8 cellular contexts compared by ENCODE assay signal in genomic region chr1:172343246-172344099, GRCh38.
A peak's percentile ranks its signal among the peaks of the same experiment; 100 is the strongest.
DNase-seq lines count a peak whose midpoint lies in the region; ATAC-seq, FAIRE-seq and TF ChIP-seq lines count a peak whose summit lies in the region.

No MANE protein-coding gene starts in this region.

- H3K4me1 ChIP-seq in keratinocyte (ENCODE audit: control insufficient read depth, extremely low read depth, insufficient read depth, low read length) = peaks cover 20% of the 10 kb centered on the region

- peak overlapping the region; percentile 17 for H3K4me3 Mint-ChIP-seq in activated T-helper 17 cell treated with anti-CD3 and anti-CD28 coated beads, Interleukin-2, amount 50 U/mL, for 72 hours

- peak; percentile 49 for FAIRE-seq in keratinocyte (lab: Jason Lieb, UNC)

- H3K9me3 Mint-ChIP-seq in activated T-helper 17 cell treated with anti-CD3 and anti-CD28 coated beads, Interleukin-2, amount 50 U/mL, for 72 hours = peaks cover 15% of the 10 kb centered on the region

- dilution Hi-C loops in keratinocyte (cut with MboI; ENCODE audit: extremely low pct_ligation_motif_present, low sequenced_read_pairs) = no loop called here

- peak overlapping the region; percentile 45 for H3K27ac ChIP-seq in keratinocyte (ENCODE audit: control insufficient read depth, insufficient read depth, low read length)

- ATAC-seq in HG02970 (IDR thresholded peaks at IDR 0.05; ENCODE audit: low FRiP score, unreplicated experiment) (peak; percentile 52), HG02759 (IDR thresholded peaks at IDR 0.05; ENCODE audit: unreplicated experiment) (no peak)
- ATAC-seq in activated T-helper 17 cell treated with anti-CD3 and anti-CD28 coated beads, Interleukin-2, amount 50 U/mL, for 72 hours (replicated peaks) = peak; percentile 46

- H3K27ac Mint-ChIP-seq in activated T-helper 17 cell treated with anti-CD3 and anti-CD28 coated beads, Interleukin-2, amount 50 U/mL, for 72 hours = no peak overlapping the region

- H3K9me3 ChIP-seq in keratinocyte (ENCODE audit: control insufficient read depth, low read depth, low read length) = no peaks in the 10 kb centered on the region

- no peaks in the 10 kb centered on the region for H3K27me3 ChIP-seq in keratinocyte (ENCODE audit: control insufficient read depth, extremely low read depth, insufficient read depth, low read length)

- no peaks in the 10 kb centered on the region for H3K9me1 ChIP-seq in keratinocyte (ENCODE audit: control insufficient read depth, extremely low read depth, insufficient read depth, low read length)

- no peaks in the 10 kb centered on the region for H3K36me3 Mint-ChIP-seq in activated T-helper 17 cell treated with anti-CD3 and anti-CD28 coated beads, Interleukin-2, amount 50 U/mL, for 72 hours (ENCODE audit: low read depth)

- H3K36me3 ChIP-seq in keratinocyte (ENCODE audit: control insufficient read depth in 2 of 2, extremely low read depth in 1 of 2, insufficient read depth in 2 of 2, low read length in 2 of 2) = no peaks in the 10 kb centered on the region

- peaks cover 24% of the 10 kb centered on the region for H3K4me1 Mint-ChIP-seq in activated T-helper 17 cell treated with anti-CD3 and anti-CD28 coated beads, Interleukin-2, amount 50 U/mL, for 72 hours

- TF ChIP-seq CTCF in AG10803 (conservative IDR thresholded peaks at IDR 0.05; ENCODE audit: low read length) = no peak
- TF ChIP-seq CTCF in keratinocyte (optimal IDR thresholded peaks at IDR 0.05 in 1 of 3, IDR thresholded peaks at IDR 0.05 in 1 of 3, conservative IDR thresholded peaks at IDR 0.05 in 1 of 3; ENCODE audit: extremely low read depth in 1 of 3, insufficient read depth in 2 of 3, low read length in 3 of 3) = no peak

- peak overlapping the region; percentile 29 for H3K9ac ChIP-seq in keratinocyte (ENCODE audit: control insufficient read depth, extremely low read depth, insufficient read depth, low read length)

- no peaks in the 10 kb centered on the region for H3K79me2 ChIP-seq in keratinocyte (ENCODE audit: control insufficient read depth, insufficient read depth, low read length)

- H2AFZ ChIP-seq in keratinocyte (ENCODE audit: control insufficient read depth, low read length) = peak overlapping the region; percentile 60

- H4K20me1 ChIP-seq in keratinocyte (ENCODE audit: control insufficient read depth, extremely low read depth, insufficient read depth, low read length) = no peaks in the 10 kb centered on the region

- H3K4me3 ChIP-seq in AG10803 (ENCODE audit: low read length) (peak overlapping the region; percentile 23), keratinocyte (ENCODE audit: control insufficient read depth in 2 of 3, extremely low read depth in 1 of 3, insufficient read depth in 2 of 3, low read depth in 1 of 3, low read length in 3 of 3) (peak overlapping the region in 2 of 3 experiments; percentile 16 to 32)

- peak; percentile 94 for DNase-seq in AG10803 (ENCODE audit: low read depth)
- no peak for DNase-seq in keratinocyte (ENCODE audit: low read depth, low spot score)
- no peak for DNase-seq in central memory CD4-positive, alpha-beta T cell
- no peak for DNase-seq in NCI-H1092 (lab: John Stamatoyannopoulos, UW)
- no peak for DNase-seq in NCI-H1092 treated with DMSO at 0.1 percent for 48 hours (lab: John Stamatoyannopoulos, UW)

- no peaks in the 10 kb centered on the region for H3K27me3 Mint-ChIP-seq in activated T-helper 17 cell treated with anti-CD3 and anti-CD28 coated beads, Interleukin-2, amount 50 U/mL, for 72 hours

- peak overlapping the region; percentile 61 for H3K4me2 ChIP-seq in keratinocyte (ENCODE audit: control insufficient read depth, extremely low read depth, insufficient read depth, low read depth, low read length)
